In the genomic region with DNA sequence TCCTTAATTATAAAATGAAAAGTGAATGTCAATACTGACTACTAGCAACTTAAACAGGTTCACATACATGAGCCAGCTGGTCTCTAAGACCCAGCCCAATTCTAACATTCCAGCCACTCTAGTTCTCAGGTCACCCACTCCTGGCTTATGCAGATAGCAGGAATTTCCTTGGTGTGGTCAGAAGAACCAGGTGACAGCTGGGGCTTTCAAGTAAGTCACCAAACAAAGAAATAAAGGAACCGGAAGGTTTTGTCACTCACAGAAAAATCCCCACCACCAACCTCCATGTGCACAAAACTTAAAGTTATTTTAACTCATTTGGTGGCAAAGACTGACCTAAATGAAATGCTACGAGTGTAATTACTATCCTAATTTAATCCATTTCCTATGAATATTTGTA, we compare ENCODE assay signal across 1 cellular context.
TF ChIP-seq lines count a peak whose summit lies in the region.

No MANE protein-coding gene starts in this region.

TF ChIP-seq in GM12878, 131 proteins besides CTCF, POLR2A, EP300 and RAD21 (continued from another document):
- TF ChIP-seq, protein P1, sequence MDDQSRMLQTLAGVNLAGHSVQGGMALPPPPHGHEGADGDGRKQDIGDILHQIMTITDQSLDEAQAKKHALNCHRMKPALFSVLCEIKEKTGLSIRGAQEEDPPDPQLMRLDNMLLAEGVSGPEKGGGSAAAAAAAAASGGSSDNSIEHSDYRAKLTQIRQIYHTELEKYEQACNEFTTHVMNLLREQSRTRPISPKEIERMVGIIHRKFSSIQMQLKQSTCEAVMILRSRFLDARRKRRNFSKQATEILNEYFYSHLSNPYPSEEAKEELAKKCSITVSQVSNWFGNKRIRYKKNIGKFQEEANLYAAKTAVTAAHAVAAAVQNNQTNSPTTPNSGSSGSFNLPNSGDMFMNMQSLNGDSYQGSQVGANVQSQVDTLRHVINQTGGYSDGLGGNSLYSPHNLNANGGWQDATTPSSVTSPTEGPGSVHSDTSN (IDR thresholded peaks at IDR 0.05; ENCODE audit: insufficient replicate concordance, low read depth, low read length) = no peak
